1 cellular context compared by ENCODE assay signal in genomic region chr1:32485554-32486255, GRCh38.
TF ChIP-seq lines count a peak whose summit lies in the region.

No MANE protein-coding gene starts in this region.

TF ChIP-seq in K562, 482 proteins besides CTCF, POLR2A, EP300 and RAD21:
- peak; percentile 28; the same call in 1 of the 2 replicates for TF ChIP-seq FOSL1 (tag; conservative IDR thresholded peaks at IDR 0.05)
- no peak for TF ChIP-seq L3MBTL2 (IDR thresholded peaks at IDR 0.05)
- no peak for TF ChIP-seq ZNF395 (CRISPR knock-in tag; IDR thresholded peaks at IDR 0.05)
- TF ChIP-seq FOS (IDR thresholded peaks at IDR 0.05; ENCODE audit: extremely low read depth, insufficient read length): no peak
- TF ChIP-seq ZBTB12 (CRISPR knock-in tag; IDR thresholded peaks at IDR 0.05): no peak
- no peak for TF ChIP-seq KAT2B (IDR thresholded peaks at IDR 0.05; ENCODE audit: low read depth, low read length)
- TF ChIP-seq ZFP30 (CRISPR knock-in tag; IDR thresholded peaks at IDR 0.05; ENCODE audit: borderline replicate concordance): no peak
TF ChIP-seq in K562: peak in this region for 1.
